In genomic region chr19:28882818-28883217, GRCh38 we compare ENCODE assay signal across 23 cellular contexts.
DNase-seq lines count a peak whose midpoint lies in the region; ATAC-seq and TF ChIP-seq lines count a peak whose summit lies in the region.
"Had no signal": no experiment of that assay in that cellular context is flagged by ENCODE, and none has a peak within 500 bp of the region (broad histone marks: within the 10 kb centered on the region; RNA-seq: fewer than 3 reads in every experiment).

No MANE protein-coding gene starts in this region.

- WGBS in H9 (ENCODE audit: extremely low coverage, insufficient read length, low lambda C conversion rate) = no CpG with 5 or more reads among the region's 6 CpGs
- 34% methylated on average over 6 of the region's 6 CpGs for WGBS in right cardiac atrium

- peak overlapping the region; percentile 58; the same call in 1 of the 2 replicates for H3K14ac ChIP-seq in H9 (ENCODE audit: insufficient read depth, low read length)

- H3K23ac ChIP-seq in H9 (ENCODE audit: insufficient read length, low read depth, low read length) = no peak overlapping the region

- no peaks in the 10 kb centered on the region for H3K79me1 ChIP-seq in H9 (ENCODE audit: insufficient read depth, low read depth, low read length, poor library complexity, severe bottlenecking)

- no peak overlapping the region for H4K91ac ChIP-seq in H9 (ENCODE audit: insufficient read length, low read depth, low read length)

- H3K23me2 ChIP-seq in H9 (ENCODE audit: insufficient read length, low read depth, low read length, poor library complexity, severe bottlenecking) = no peaks in the 10 kb centered on the region

- no peak overlapping the region for H3K56ac ChIP-seq in H9 (ENCODE audit: insufficient read length, low read depth, low read length)

- H2BK12ac ChIP-seq in H9 (ENCODE audit: insufficient read length, low read depth, low read length) = no peak overlapping the region

- no peak overlapping the region for H4K5ac ChIP-seq in H9 (ENCODE audit: insufficient read length, low read depth, low read length)

- H3K27ac ChIP-seq in H9 (ENCODE audit: insufficient read length, low read depth, low read length) = no peak overlapping the region
- peak overlapping the region in 32 of 59 donors; percentile 0 to 78 (median 52) for H3K27ac ChIP-seq in dorsolateral prefrontal cortex
- peak overlapping the region; percentile 68 for H3K27ac ChIP-seq in right cardiac atrium (ENCODE audit: low read length)
- peak overlapping the region; percentile 64 for H3K27ac ChIP-seq in substantia nigra (ENCODE audit: low read depth, low read length, poor library complexity, severe bottlenecking)
- H3K27ac ChIP-seq: adrenal gland, brain microvascular endothelial cell, SK-N-MC, thyroid gland had no signal

- intact Hi-C loops in dorsolateral prefrontal cortex (cut with DNase I) (loop anchor here in 1 of 2 donors (5.0 kb wide), 1 partner anchor 644 kb away; the partner anchor contains the start of gene VSTM2B), right cardiac atrium (cut with DNase I) (loop anchor here in 1 of 4 donors (10.0 kb wide), 1 partner anchor 382 kb away; no protein-coding TSS in a partner anchor)

- no peak overlapping the region for H2BK15ac ChIP-seq in H9 (ENCODE audit: low read depth, low read length)

- no peak overlapping the region for H2AFZ ChIP-seq in H9 (ENCODE audit: low read length)

- peaks cover 0 to 2% (median 0%) of the 10 kb centered on the region in 3 experiments; a peak in 2 of 7 replicates for H3K36me3 Mint-ChIP-seq in H9 (ENCODE audit: insufficient read depth in 1 of 3, low read depth in 3 of 3)
- H3K36me3 Mint-ChIP-seq: CD8-positive, alpha-beta memory T cell; naive B cell had no signal

- no peaks in the 10 kb centered on the region for H3K79me2 ChIP-seq in H9 (ENCODE audit: insufficient read depth, low read length)

- H3K9ac ChIP-seq in H9 (ENCODE audit: extremely low read depth, insufficient read length, low read length) = no peak overlapping the region

- peak overlapping the region; percentile 21 to 50; a peak in 3 of 5 replicates for H3K4me3 Mint-ChIP-seq in H9
- H3K4me3 Mint-ChIP-seq: activated T-cell treated with anti-CD3 and anti-CD28 coated beads, Interleukin-2, amount 50 U/mL, for 4 hours; CD8-positive, alpha-beta memory T cell; naive B cell; T-helper 1 cell treated with Interleukin-12 subunit alpha and Interleukin-12 subunit beta and Interleukin-4 antibody, amounts not matched to agents 30 μg/mL and 1 μg/mL, for 36 hours had no signal

- no peaks in the 10 kb centered on the region for H4K20me1 ChIP-seq in H9 (ENCODE audit: control insufficient read depth, insufficient read depth, insufficient read length)

- ATAC-seq in right cardiac atrium = peak in 1 of 2 donors; percentile 14
- no peak for ATAC-seq in HG02885 (IDR thresholded peaks at IDR 0.05; ENCODE audit: poor library complexity, unreplicated experiment)
- ATAC-seq: activated T-cell treated with anti-CD3 and anti-CD28 coated beads, Interleukin-2, amount 50 U/mL, for 4 hours; HCT116; K562 had no signal

- H3K4ac ChIP-seq in H9 (ENCODE audit: low read depth, low read length) = no peak overlapping the region

- H3K27me3 ChIP-seq in H9 (ENCODE audit: insufficient read depth, low read length) (no peaks in the 10 kb centered on the region), dorsolateral prefrontal cortex (no peaks in the 10 kb centered on the region), right cardiac atrium (ENCODE audit: control insufficient read depth, insufficient read depth) (no peaks in the 10 kb centered on the region)
- H3K27me3 ChIP-seq: brain microvascular endothelial cell, thyroid gland had no signal

- H2BK120ac ChIP-seq in H9 (ENCODE audit: low read depth, low read length, poor library complexity, severe bottlenecking) = no peak overlapping the region

- H3K9me3 ChIP-seq in H9 (ENCODE audit: control insufficient read depth, low read depth, low read length) (no peaks in the 10 kb centered on the region), right cardiac atrium (ENCODE audit: control insufficient read depth, low read length) (no peaks in the 10 kb centered on the region)
- H3K9me3 ChIP-seq: adrenal gland, thyroid gland had no signal

- H3K9me3 Mint-ChIP-seq in H9 = peaks cover 0 to 3% of the 10 kb centered on the region in 2 experiments; a peak in 2 of 5 replicates
- H3K9me3 Mint-ChIP-seq: activated T-cell treated with anti-CD3 and anti-CD28 coated beads, Interleukin-2, amount 50 U/mL, for 4 hours; CD8-positive, alpha-beta memory T cell; T-helper 1 cell treated with Interleukin-12 subunit alpha and Interleukin-12 subunit beta and Interleukin-4 antibody, amounts not matched to agents 30 μg/mL and 1 μg/mL, for 36 hours had no signal

- TF ChIP-seq CTCF in H9 (conservative IDR thresholded peaks at IDR 0.05) (no peak), dorsolateral prefrontal cortex (IDR thresholded peaks at IDR 0.05 in 54 of 56, conservative IDR thresholded peaks at IDR 0.05 in 2 of 56; ENCODE audit: low read depth in 1 of 56, partially characterized antibody in 56 of 56) (no peak)

- no peak overlapping the region for H3K4me2 ChIP-seq in H9 (ENCODE audit: insufficient read depth, insufficient read length, low read length)

- DNase-seq in H9 (no peak), dorsolateral prefrontal cortex (no peak), right cardiac atrium (no peak), substantia nigra (lab: John Stamatoyannopoulos, UW) (peak in 15 of 49 donors; percentile 7 to 54 (median 28)), 8988T (no peak)
- no peak for DNase-seq in central memory CD4-positive, alpha-beta T cell
- DNase-seq: activated T-cell treated with anti-CD3 and anti-CD28 coated beads, Interleukin-2, amount 50 U/mL, for 4 hours; adrenal gland; brain microvascular endothelial cell; CD8-positive, alpha-beta memory T cell; glutamatergic neuron; naive B cell; NCI-H2081; NCI-H226; RPMI8226; stimulated activated CD4-positive, alpha-beta T cell treated with anti-CD3 and anti-CD28 coated beads, Interleukin-4, amount 100 ng/mL, for 4 hours; stimulated activated naive CD4-positive, alpha-beta T cell treated with Interleukin-2 at 50 U/mL for 16 hours; thyroid gland had no signal

- peaks cover 1% of the 10 kb centered on the region for H3K27me3 Mint-ChIP-seq in H9 (ENCODE audit: low read depth)

- H3T11ph ChIP-seq in H9 (ENCODE audit: low read length) = no peak overlapping the region

- no peak overlapping the region for H2BK5ac ChIP-seq in H9 (ENCODE audit: insufficient read length, low read length)

- peak overlapping the region in 34 of 59 donors; percentile 4 to 56 (median 36) for H3K4me3 ChIP-seq in dorsolateral prefrontal cortex
- H3K4me3 ChIP-seq in right cardiac atrium (ENCODE audit: low read length) = no peak overlapping the region
- H3K4me3 ChIP-seq: adrenal gland, K562, SK-N-MC, thyroid gland had no signal

- H3K4me1 ChIP-seq in H9 (ENCODE audit: insufficient read depth, low read length) (peaks cover 27% of the 10 kb centered on the region; the same call in 1 of the 2 replicates), right cardiac atrium (ENCODE audit: control insufficient read depth, insufficient read depth, low read length) (no peaks in the 10 kb centered on the region)
- H3K4me1 ChIP-seq: adrenal gland had no signal

- no peak overlapping the region for H2AK5ac ChIP-seq in H9 (ENCODE audit: insufficient read length, low read length)

- no peak overlapping the region for H3K18ac ChIP-seq in H9 (ENCODE audit: insufficient read length, low read depth, low read length)

- H3K4me1 Mint-ChIP-seq in H9 = peaks cover 73 to 74% of the 10 kb centered on the region in 2 experiments
- H3K4me1 Mint-ChIP-seq: CD8-positive, alpha-beta memory T cell had no signal

- H2BK20ac ChIP-seq in H9 (ENCODE audit: low read depth, low read length, poor library complexity, severe bottlenecking) = no peak overlapping the region

- H3K27ac Mint-ChIP-seq in H9 = peak overlapping the region in 2 of 3 experiments; percentile 75 to 89; a peak in 3 of 7 replicates
- H3K27ac Mint-ChIP-seq: CD8-positive, alpha-beta memory T cell; T-helper 1 cell treated with Interleukin-12 subunit alpha and Interleukin-12 subunit beta and Interleukin-4 antibody, amounts not matched to agents 30 μg/mL and 1 μg/mL, for 36 hours had no signal

- no peak overlapping the region for H4K8ac ChIP-seq in H9 (replicated peaks; ENCODE audit: insufficient read length, low read depth, low read length)
